11 cellular contexts compared by ENCODE assay signal in genomic region chr18:51074605-51075004, GRCh38. TPM values are rescaled to one million over a fixed set of nuclear protein-coding genes. Genes with fewer than 3 reads are reported as not detected.
DNase-seq lines count a peak whose midpoint lies in the region; ATAC-seq and TF ChIP-seq lines count a peak whose summit lies in the region.
"Had no signal": no experiment of that assay in that cellular context is flagged by ENCODE, and none has a peak within 500 bp of the region (broad histone marks: within the 10 kb centered on the region; RNA-seq: fewer than 3 reads in every experiment).

No MANE protein-coding gene starts in this region.

- H3K4me1 Mint-ChIP-seq in activated CD4-positive, alpha-beta T cell treated with anti-CD3 and anti-CD28 coated beads, Interleukin-2, amount 10 ng/mL, durations not matched to agents 24 days and 14 days: peaks cover 13% of the 10 kb centered on the region
- H3K4me1 Mint-ChIP-seq in stimulated activated effector memory CD8-positive, alpha-beta T cell treated with anti-CD3 and anti-CD28 coated beads, Interleukin-12 subunit alpha, Interleukin-12 subunit beta, amount 100 ng/mL, for 72 hours: peaks cover 44% of the 10 kb centered on the region
- peaks cover 51% of the 10 kb centered on the region for H3K4me1 Mint-ChIP-seq in HFFc6 (ENCODE audit: low read depth)

- H3K4me3 Mint-ChIP-seq in activated CD4-positive, alpha-beta T cell treated with anti-CD3 and anti-CD28 coated beads, Interleukin-2, amount 10 ng/mL, durations not matched to agents 24 days and 14 days: no peak overlapping the region
- H3K4me3 Mint-ChIP-seq in stimulated activated effector memory CD8-positive, alpha-beta T cell treated with anti-CD3 and anti-CD28 coated beads, Interleukin-12 subunit alpha, Interleukin-12 subunit beta, amount 100 ng/mL, for 72 hours: no peak overlapping the region
- H3K4me3 Mint-ChIP-seq in HFFc6: no peak overlapping the region

- H3K36me3 Mint-ChIP-seq in activated CD4-positive, alpha-beta T cell treated with anti-CD3 and anti-CD28 coated beads, Interleukin-2, amount 10 ng/mL, durations not matched to agents 24 days and 14 days (ENCODE audit: low read depth): peaks cover 67% of the 10 kb centered on the region
- peaks cover 96% of the 10 kb centered on the region for H3K36me3 Mint-ChIP-seq in stimulated activated effector memory CD8-positive, alpha-beta T cell treated with anti-CD3 and anti-CD28 coated beads, Interleukin-12 subunit alpha, Interleukin-12 subunit beta, amount 100 ng/mL, for 72 hours
- H3K36me3 Mint-ChIP-seq in HFFc6 (ENCODE audit: low read depth): peaks cover 45% of the 10 kb centered on the region

- no peak for TF ChIP-seq CTCF in HFFc6 (IDR thresholded peaks at IDR 0.05)

- H3K9me3 Mint-ChIP-seq in activated CD4-positive, alpha-beta T cell treated with anti-CD3 and anti-CD28 coated beads, Interleukin-2, amount 10 ng/mL, durations not matched to agents 24 days and 14 days: no peaks in the 10 kb centered on the region
- H3K9me3 Mint-ChIP-seq in stimulated activated effector memory CD8-positive, alpha-beta T cell treated with anti-CD3 and anti-CD28 coated beads, Interleukin-12 subunit alpha, Interleukin-12 subunit beta, amount 100 ng/mL, for 72 hours: no peaks in the 10 kb centered on the region
- H3K9me3 Mint-ChIP-seq in HFFc6: no peaks in the 10 kb centered on the region

- ATAC-seq in HG02884 (IDR thresholded peaks at IDR 0.05; ENCODE audit: unreplicated experiment): peak; percentile 79
- ATAC-seq in stimulated activated effector memory CD8-positive, alpha-beta T cell treated with anti-CD3 and anti-CD28 coated beads, Interleukin-12 subunit alpha, Interleukin-12 subunit beta, amount 100 ng/mL, for 72 hours: no peak
- ATAC-seq: left colon had no signal

- DNase-seq in activated CD4-positive, alpha-beta T cell treated with anti-CD3 and anti-CD28 coated beads, Interleukin-2, amount 10 ng/mL, durations not matched to agents 24 days and 14 days: peak; percentile 43
- no peak for DNase-seq in activated CD4-positive, alpha-beta T cell treated with anti-CD3 and anti-CD28 coated beads, Interleukin-2, amount 50 U/mL, for 48 hours
- peak; percentile 74 for DNase-seq in NOMO-1 treated with DMSO at 0.1 percent for 48 hours (lab: John Stamatoyannopoulos, UW; ENCODE audit: unreplicated experiment)
- no peak for DNase-seq in stimulated activated effector memory CD8-positive, alpha-beta T cell treated with anti-CD3 and anti-CD28 coated beads, Interleukin-12 subunit alpha, Interleukin-12 subunit beta, amount 100 ng/mL, for 72 hours (ENCODE audit: low spot score in 2 of 2)
- no peak for DNase-seq in HFFc6
- no peak for DNase-seq in superior temporal gyrus (ENCODE audit: extremely low spot score)
- DNase-seq in DMS53 (lab: John Stamatoyannopoulos, UW): no peak
- DNase-seq: activated gamma-delta T cell, left colon, SW 1271 had no signal

- intact Hi-C loops in activated CD4-positive, alpha-beta T cell treated with anti-CD3 and anti-CD28 coated beads, Interleukin-2, amount 10 ng/mL, durations not matched to agents 24 days and 14 days (cut with micrococcal nuclease): no loop called here

- H3K27ac Mint-ChIP-seq in activated CD4-positive, alpha-beta T cell treated with anti-CD3 and anti-CD28 coated beads, Interleukin-2, amount 10 ng/mL, durations not matched to agents 24 days and 14 days: no peak overlapping the region
- peak overlapping the region; percentile 20 for H3K27ac Mint-ChIP-seq in stimulated activated effector memory CD8-positive, alpha-beta T cell treated with anti-CD3 and anti-CD28 coated beads, Interleukin-12 subunit alpha, Interleukin-12 subunit beta, amount 100 ng/mL, for 72 hours
- no peak overlapping the region for H3K27ac Mint-ChIP-seq in HFFc6

- H3K27me3 Mint-ChIP-seq in activated CD4-positive, alpha-beta T cell treated with anti-CD3 and anti-CD28 coated beads, Interleukin-2, amount 10 ng/mL, durations not matched to agents 24 days and 14 days: no peaks in the 10 kb centered on the region
- H3K27me3 Mint-ChIP-seq in HFFc6 (ENCODE audit: insufficient read depth): no peaks in the 10 kb centered on the region; the same call in 1 of the 2 replicates

RNA-seq across cellular contexts. Expression of gene SMAD4, which starts 44.6 kb away (rescaled TPM):
- total RNA-seq in activated CD4-positive, alpha-beta T cell treated with anti-CD3 and anti-CD28 coated beads, Interleukin-2, amount 10 ng/mL, durations not matched to agents 24 days and 14 days: 76.5 and 90.8 TPM in 2 replicates
- 10 to 100 TPM; 77.2 to 97.9 (median 84.0) TPM for total RNA-seq in HFFc6 (2021; fragmentation: NEBNext Ultra II Directional; extraction: Animal tissue kit (Norgen Biotek cat#: 25700))

Comparison
In these comparisons a context has a peak if more than half of its experiments do, and no peak if none do; other contexts are left out.
1. DNase-seq: peak in activated CD4-positive, alpha-beta T cell treated with anti-CD3 and anti-CD28 coated beads, Interleukin-2, amount 10 ng/mL, durations not matched to agents 24 days and 14 days (single experiment) and NOMO-1 treated with DMSO at 0.1 percent for 48 hours (single experiment); none in activated CD4-positive, alpha-beta T cell treated with anti-CD3 and anti-CD28 coated beads, Interleukin-2, amount 50 U/mL, for 48 hours (0 of 2), stimulated activated effector memory CD8-positive, alpha-beta T cell treated with anti-CD3 and anti-CD28 coated beads, Interleukin-12 subunit alpha, Interleukin-12 subunit beta, amount 100 ng/mL, for 72 hours (0 of 2), HFFc6 (single experiment), superior temporal gyrus (single experiment) and DMS53 (single experiment).